In the genomic region with DNA sequence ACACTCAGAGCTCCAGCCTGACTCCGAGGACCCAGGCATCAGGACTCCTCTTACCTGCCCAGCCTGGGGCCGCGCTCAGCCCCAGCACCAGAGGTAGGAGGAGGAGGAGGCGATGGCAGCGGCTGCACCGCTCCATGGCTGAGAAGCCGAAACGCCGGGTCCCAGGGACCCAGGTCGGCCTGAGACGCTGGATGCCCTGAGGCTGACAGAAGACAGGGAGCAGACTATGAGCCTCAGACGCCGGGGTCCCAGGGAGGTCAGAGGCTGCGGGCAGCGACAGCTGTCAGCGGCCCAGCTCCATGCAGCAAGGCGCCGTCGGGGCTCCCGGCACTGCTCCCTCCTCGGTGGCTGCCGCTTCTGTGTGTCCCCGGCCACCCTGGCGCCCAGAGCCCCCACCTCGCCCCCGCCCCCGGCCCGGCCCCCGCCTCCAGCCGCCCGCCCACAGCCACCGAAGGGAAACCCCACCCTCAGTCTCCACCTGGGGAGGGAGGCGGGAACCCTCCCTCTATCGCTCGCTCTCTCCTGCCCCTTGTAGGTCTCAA, we compare ENCODE assay signal across 9 cellular contexts. TPM values are rescaled to one million over a fixed set of nuclear protein-coding genes. Genes with fewer than 3 reads are reported as not detected.
DNase-seq lines count a peak whose midpoint lies in the region; ATAC-seq, FAIRE-seq and TF ChIP-seq lines count a peak whose summit lies in the region.
"Had no signal": no experiment of that assay in that cellular context is flagged by ENCODE, and none has a peak within 500 bp of the region (broad histone marks: within the 10 kb centered on the region; RNA-seq: fewer than 3 reads in every experiment).

A gene (minus strand): TSS at position 363 of the 542 bp plus-strand sequence. CDS start 227 bp downstream, at position 136.

- H3K27me3 ChIP-seq in astrocyte (ENCODE audit: insufficient read depth, low read length) (peaks cover 13% of the 10 kb centered on the region), adrenal gland (peaks cover 13% of the 10 kb centered on the region)

- H3K9ac ChIP-seq in astrocyte (ENCODE audit: low read length): peak within 1 kb of the TSS; percentile 56

- peaks cover 2% of the 10 kb centered on the region for H3K9me3 Mint-ChIP-seq in astrocyte (ENCODE audit: unreplicated experiment)
- no peaks in the 10 kb centered on the region for H3K9me3 Mint-ChIP-seq in stimulated activated naive B cell treated with anti-CD40 and anti-IgM and Interleukin-4, amounts not matched to agents 10 μg/mL and 1 μg/mL and 100 μg/mL, for 72 hours

- H3K4me2 ChIP-seq in astrocyte (ENCODE audit: low read length): peak within 1 kb of the TSS; percentile 86

- ATAC-seq in stimulated activated naive B cell treated with anti-CD40 and anti-IgM and Interleukin-4, amounts not matched to agents 10 μg/mL and 1 μg/mL and 100 μg/mL, for 72 hours (replicated peaks): peak; percentile 49 to 56

- peak within 1 kb of the TSS; percentile 52 for H2AFZ ChIP-seq in astrocyte (ENCODE audit: low read depth, low read length)

- FAIRE-seq in astrocyte (lab: Jason Lieb, UNC): no peak
- FAIRE-seq: A204.1 had no signal

- H3K27ac ChIP-seq in astrocyte (ENCODE audit: low read depth, low read length): no peak within 1 kb of the TSS
- H3K27ac ChIP-seq in adrenal gland: no peak within 1 kb of the TSS

- H3K4me3 Mint-ChIP-seq in astrocyte (ENCODE audit: unreplicated experiment): peak within 1 kb of the TSS; percentile 75
- peak within 1 kb of the TSS; percentile 82 for H3K4me3 Mint-ChIP-seq in stimulated activated naive B cell treated with anti-CD40 and anti-IgM and Interleukin-4, amounts not matched to agents 10 μg/mL and 1 μg/mL and 100 μg/mL, for 72 hours

- H3K36me3 ChIP-seq in astrocyte (ENCODE audit: insufficient read depth, low read length) (peaks cover 29% of the 10 kb centered on the region), adrenal gland (replicated peaks in 1 of 2) (peaks cover 0 to 30% of the 10 kb centered on the region in 2 donors)

- DNase-seq in NCI-H1105 treated with DMSO at 0.1 percent for 48 hours (lab: John Stamatoyannopoulos, UW): peak; percentile 52
- DNase-seq in NCI-H1105 (lab: John Stamatoyannopoulos, UW): no peak
- no peak for DNase-seq in astrocyte (ENCODE audit: low read depth)
- peak; percentile 49 for DNase-seq in iPS-NIHi7 (ENCODE audit: extremely low spot score)
- DNase-seq in stimulated activated naive B cell treated with anti-CD40 and anti-IgM and Interleukin-4, amounts not matched to agents 10 μg/mL and 1 μg/mL and 100 μg/mL, for 72 hours: no peak
- no peak for DNase-seq in adrenal gland
- no peak for DNase-seq in NOMO-1 (lab: John Stamatoyannopoulos, UW; ENCODE audit: unreplicated experiment in 2 of 2)
- DNase-seq in activated CD4-positive, alpha-beta T cell treated with anti-CD3 and anti-CD28 coated beads for 1 hour: no peak

- peak within 1 kb of the TSS; percentile 27 for H3K27ac Mint-ChIP-seq in astrocyte (ENCODE audit: unreplicated experiment)
- peak within 1 kb of the TSS; percentile 56 for H3K27ac Mint-ChIP-seq in stimulated activated naive B cell treated with anti-CD40 and anti-IgM and Interleukin-4, amounts not matched to agents 10 μg/mL and 1 μg/mL and 100 μg/mL, for 72 hours

- no peaks in the 10 kb centered on the region for H3K9me3 ChIP-seq in astrocyte (ENCODE audit: insufficient read depth, low read depth, low read length)
- H3K9me3 ChIP-seq in adrenal gland (replicated peaks in 1 of 3): no peaks in the 10 kb centered on the region

- H3K79me2 ChIP-seq in astrocyte (ENCODE audit: insufficient read depth, low read length): peaks cover 5% of the 10 kb centered on the region

- peaks cover 8% of the 10 kb centered on the region for H3K4me1 Mint-ChIP-seq in astrocyte (ENCODE audit: low read depth, unreplicated experiment)
- peaks cover 29 to 47% of the 10 kb centered on the region in 2 donors for H3K4me1 Mint-ChIP-seq in stimulated activated naive B cell treated with anti-CD40 and anti-IgM and Interleukin-4, amounts not matched to agents 10 μg/mL and 1 μg/mL and 100 μg/mL, for 72 hours

- intact Hi-C loops in adrenal gland (cut with DNase I): no loop called here

- H3K4me3 ChIP-seq in astrocyte (ENCODE audit: insufficient read depth, low read depth, low read length): peak within 1 kb of the TSS; percentile 51
- H3K4me3 ChIP-seq in adrenal gland: peak within 1 kb of the TSS in 2 of 4 donors; percentile 4 to 44

- no peak for TF ChIP-seq POLR2A in adrenal gland (IDR thresholded peaks at IDR 0.05)

- no peaks in the 10 kb centered on the region for H3K4me1 ChIP-seq in astrocyte (ENCODE audit: insufficient read depth, low read length)
- H3K4me1 ChIP-seq in adrenal gland (replicated peaks in 1 of 2): peaks cover 9 to 13% of the 10 kb centered on the region in 2 donors

- peaks cover 20% of the 10 kb centered on the region for H3K36me3 Mint-ChIP-seq in astrocyte (ENCODE audit: low read depth, unreplicated experiment)
- H3K36me3 Mint-ChIP-seq in stimulated activated naive B cell treated with anti-CD40 and anti-IgM and Interleukin-4, amounts not matched to agents 10 μg/mL and 1 μg/mL and 100 μg/mL, for 72 hours: peaks cover 27 to 44% of the 10 kb centered on the region in 2 donors

- peaks cover 40% of the 10 kb centered on the region for H4K20me1 ChIP-seq in astrocyte (ENCODE audit: insufficient read depth, low read length)

- 9 to 24% (median 11%) methylated on average over 13 to 35 of the region's 35 CpGs; no CpG with 5 or more reads in 1 of the 4 donors for WGBS in adrenal gland, 4 donors

- no peak for TF ChIP-seq CTCF in astrocyte (IDR thresholded peaks at IDR 0.05; ENCODE audit: insufficient read depth, low read depth, low read length)
- no peak for TF ChIP-seq CTCF in adrenal gland (IDR thresholded peaks at IDR 0.05)

- H3K27me3 Mint-ChIP-seq in astrocyte (ENCODE audit: low read depth, unreplicated experiment): peaks cover 28% of the 10 kb centered on the region
- H3K27me3 Mint-ChIP-seq in stimulated activated naive B cell treated with anti-CD40 and anti-IgM and Interleukin-4, amounts not matched to agents 10 μg/mL and 1 μg/mL and 100 μg/mL, for 72 hours: peaks cover 32 to 46% of the 10 kb centered on the region in 2 donors

RNA-seq across cellular contexts. Expression of the gene that starts here (rescaled TPM):
- 1.3 and 2.2 TPM in 2 replicates for total RNA-seq in astrocyte
- total RNA-seq in adrenal gland: 1 to 10 TPM in 1 of 8 donors, under 1 TPM in 7; 0.11 to 1.9 (median 0.39) TPM
- polyA plus RNA-seq in adrenal gland: 1 to 10 TPM in 2 of 3 donors, under 1 TPM in 1; 0.05 to 7.2 (median 1.7) TPM

Comparison
In these comparisons a context has a peak if more than half of its experiments do, and no peak if none do; other contexts are left out.
1. DNase-seq: peak in NCI-H1105 treated with DMSO at 0.1 percent for 48 hours (single experiment) and iPS-NIHi7 (single experiment); none in NCI-H1105 (single experiment), astrocyte (single experiment), stimulated activated naive B cell treated with anti-CD40 and anti-IgM and Interleukin-4, amounts not matched to agents 10 μg/mL and 1 μg/mL and 100 μg/mL, for 72 hours (single experiment), adrenal gland (0 of 7), NOMO-1 (0 of 2) and activated CD4-positive, alpha-beta T cell treated with anti-CD3 and anti-CD28 coated beads for 1 hour (single experiment).